20 cellular contexts compared by ENCODE assay signal in the genomic region with DNA sequence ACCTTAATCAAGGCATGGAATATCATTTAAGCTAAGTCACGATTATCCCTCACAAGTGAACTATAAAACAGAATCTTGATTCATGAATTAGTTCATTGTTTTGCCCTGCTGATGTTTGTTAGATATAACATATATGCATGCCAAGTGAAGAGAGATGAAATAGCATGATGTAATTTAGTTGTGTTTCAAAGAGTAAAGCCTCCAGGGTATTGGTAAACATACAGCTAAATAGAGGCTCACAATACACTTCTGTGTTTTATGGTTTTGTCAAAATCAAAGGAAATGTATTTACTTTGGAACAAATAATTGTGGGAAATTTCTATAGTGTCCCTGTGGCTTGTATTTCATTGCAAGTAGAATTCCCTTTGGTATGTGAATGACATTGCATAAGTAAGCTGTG.
DNase-seq lines count a peak whose midpoint lies in the region; ATAC-seq, FAIRE-seq and TF ChIP-seq lines count a peak whose summit lies in the region.
"Had no signal": no experiment of that assay in that cellular context is flagged by ENCODE, and none has a peak within 500 bp of the region (broad histone marks: within the 10 kb centered on the region; RNA-seq: fewer than 3 reads in every experiment).

No MANE protein-coding gene starts in this region.

- TF ChIP-seq CTCF in HEK293 (tag by site-specific recombination; IDR thresholded peaks at IDR 0.05): no peak
- TF ChIP-seq CTCF in K562 (IDR thresholded peaks at IDR 0.05 in 2 of 3, conservative IDR thresholded peaks at IDR 0.05 in 1 of 3; ENCODE audit: insufficient read depth in 2 of 3, low read depth in 1 of 3, low read length in 3 of 3): no peak

- no peak for TF ChIP-seq RAD21 in K562 (CRISPR knock-in tag; conservative IDR thresholded peaks at IDR 0.05 in 1 of 2, IDR thresholded peaks at IDR 0.05 in 1 of 2)

- ATAC-seq in K562 (no peak), HG02623 (IDR thresholded peaks at IDR 0.05; ENCODE audit: unreplicated experiment) (no peak), HG03378 (IDR thresholded peaks at IDR 0.05; ENCODE audit: unreplicated experiment) (no peak)
- ATAC-seq: CD8-positive, alpha-beta T cell had no signal

- no peak for TF ChIP-seq EP300 in K562 (IDR thresholded peaks at IDR 0.05; ENCODE audit: low read length)

- no peak overlapping the region for H3K27ac ChIP-seq in HEK293 (ENCODE audit: extremely low read depth, low read depth, low read length)
- no peak overlapping the region for H3K27ac ChIP-seq in K562 (ENCODE audit: extremely low read depth, low read depth, low read length)
- H3K27ac ChIP-seq: BLaER1, C4-2B, GM23248 had no signal

- no peaks in the 10 kb centered on the region for H3K79me2 ChIP-seq in K562 (ENCODE audit: control insufficient read depth, insufficient read depth, low read length)

- no peaks in the 10 kb centered on the region for H4K20me1 ChIP-seq in K562 (replicated peaks; ENCODE audit: control insufficient read depth, insufficient read depth, low read length)
- H4K20me1 ChIP-seq: BLaER1 had no signal

- H3K9me3 ChIP-seq in HEK293 (ENCODE audit: control insufficient read depth, insufficient read depth, low read depth, low read length) (no peaks in the 10 kb centered on the region), K562 (replicated peaks; ENCODE audit: control insufficient read depth, insufficient read depth, low read depth, low read length) (no peaks in the 10 kb centered on the region)
- H3K9me3 ChIP-seq: HAP-1 had no signal

- H3K4me1 ChIP-seq in HEK293 (ENCODE audit: control insufficient read depth, insufficient read depth, low read length): no peaks in the 10 kb centered on the region; the same call in 1 of the 2 replicates
- no peaks in the 10 kb centered on the region for H3K4me1 ChIP-seq in K562 (replicated peaks in 1 of 2; ENCODE audit: control insufficient read depth in 2 of 2, insufficient read depth in 2 of 2, low read length in 2 of 2)
- H3K4me1 ChIP-seq: BLaER1, Caco-2 had no signal

- no peak overlapping the region for H3K4me3 ChIP-seq in HEK293 (ENCODE audit: low read depth, low read length)
- H3K4me3 ChIP-seq in K562: no peak overlapping the region
- H3K4me3 ChIP-seq: BLaER1, GM23248, HAP-1 had no signal

- BruUV-seq in K562 (replicated peaks; lab: Mats Ljungman, UMichigan): no TSS peak

- no peak overlapping the region for H3K4me2 ChIP-seq in K562 (ENCODE audit: insufficient read depth, low read length)
- H3K4me2 ChIP-seq: BLaER1 had no signal

- peak; percentile 69 for DNase-seq in SK-MEL-5 (ENCODE audit: low read depth, low spot score)
- no peak for DNase-seq in K562 (ENCODE audit: extremely low read depth in 1 of 4, low spot score in 3 of 4)
- DNase-seq in activated CD8-positive, alpha-beta memory T cell treated with anti-CD3 and anti-CD28 coated beads, Interleukin-2, amount 50 U/mL, for 4 hours: no peak
- DNase-seq: Caco-2; CD4-positive, CD25-positive, alpha-beta regulatory T cell; CD8-positive, alpha-beta T cell; DMS153; DND-41; GM23248 had no signal

- peak; percentile 46 for FAIRE-seq in K562 (lab: Jason Lieb, UNC)
- FAIRE-seq: A204.1, G401.6, GM12892, GM19239, H54 had no signal

- no peak overlapping the region for H2AFZ ChIP-seq in K562 (ENCODE audit: low read depth, low read length)
- H2AFZ ChIP-seq: GM23248 had no signal

- intact Hi-C loops in K562 (cut with micrococcal nuclease): no loop called here

- in situ Hi-C loops in SK-MEL-5 (cut with HindIII; ENCODE audit: low pct_unique_long_range_greater_than_20kb, low sequenced_read_pairs) (no loop called here), K562 (cut with MboI) (no loop called here)

- H3K27me3 ChIP-seq in K562 (ENCODE audit: control insufficient read depth in 2 of 2, insufficient read depth in 2 of 2, low read length in 2 of 2): no peaks in the 10 kb centered on the region
- H3K27me3 ChIP-seq: BLaER1 had no signal

- CTCF ChIA-PET in HEK293 (lab: Yijun Ruan, JAX): no interaction called here
- CTCF ChIA-PET in K562 (lab: Yijun Ruan, JAX; ENCODE audit: low intra/inter-chr PET ratio): no interaction called here

- H3K36me3 ChIP-seq in HEK293 (ENCODE audit: control insufficient read depth in 2 of 2, insufficient read depth in 1 of 2, low read length in 2 of 2): no peaks in the 10 kb centered on the region
- no peaks in the 10 kb centered on the region for H3K36me3 ChIP-seq in K562 (ENCODE audit: control insufficient read depth, insufficient read depth, low read length)
- H3K36me3 ChIP-seq: BLaER1, HAP-1 had no signal

- no peak overlapping the region for H3K9ac ChIP-seq in K562 (ENCODE audit: insufficient read depth in 1 of 2, low read depth in 2 of 2, low read length in 2 of 2)
- H3K9ac ChIP-seq: BLaER1, GM23248 had no signal

- WGBS in K562 (ENCODE audit: insufficient coverage, low coverage, missing lambda C conversion rate): 6% methylated on average over 1 of the region's 1 CpG

- no peaks in the 10 kb centered on the region for H3K9me1 ChIP-seq in K562 (ENCODE audit: control insufficient read depth, insufficient read depth, low read length)

- no peak for TF ChIP-seq POLR2A in K562 (conservative IDR thresholded peaks at IDR 0.05)

- POLR2A ChIA-PET in HEK293 (lab: Yijun Ruan, JAX) (no interaction called here), K562 (lab: Yijun Ruan, JAX) (no interaction called here)

TF ChIP-seq in HEK293, 187 proteins besides CTCF, POLR2A, EP300 and RAD21 (continues in another document):
- TF ChIP-seq ZFP69B (tag by site-specific recombination; IDR thresholded peaks at IDR 0.05) (no peak), ZNF248 (tag by site-specific recombination; IDR thresholded peaks at IDR 0.05) (no peak), IKZF3 (tag by site-specific recombination; IDR thresholded peaks at IDR 0.05) (no peak), ZNF391 (tag by site-specific recombination; IDR thresholded peaks at IDR 0.05; ENCODE audit: borderline replicate concordance, low read depth) (no peak), ZNF175 (tag by site-specific recombination; IDR thresholded peaks at IDR 0.05) (no peak), ZNF510 (tag by site-specific recombination; IDR thresholded peaks at IDR 0.05; ENCODE audit: insufficient replicate concordance) (no peak), ZNF335 (tag by site-specific recombination; conservative IDR thresholded peaks at IDR 0.05) (0 out of 2 replicates have a peak, but pooled peaks have one; percentile 3), ZNF274 (IDR thresholded peaks at IDR 0.05; ENCODE audit: low read length) (no peak), ZNF274 (tag by site-specific recombination; IDR thresholded peaks at IDR 0.05; ENCODE audit: borderline replicate concordance) (no peak), ZNF354C (tag by site-specific recombination; IDR thresholded peaks at IDR 0.05; ENCODE audit: borderline replicate concordance, low read depth) (no peak), ZNF140 (tag by site-specific recombination; IDR thresholded peaks at IDR 0.05) (no peak), ZBTB20 (tag by site-specific recombination; IDR thresholded peaks at IDR 0.05) (no peak)
- TF ChIP-seq, protein P1, sequence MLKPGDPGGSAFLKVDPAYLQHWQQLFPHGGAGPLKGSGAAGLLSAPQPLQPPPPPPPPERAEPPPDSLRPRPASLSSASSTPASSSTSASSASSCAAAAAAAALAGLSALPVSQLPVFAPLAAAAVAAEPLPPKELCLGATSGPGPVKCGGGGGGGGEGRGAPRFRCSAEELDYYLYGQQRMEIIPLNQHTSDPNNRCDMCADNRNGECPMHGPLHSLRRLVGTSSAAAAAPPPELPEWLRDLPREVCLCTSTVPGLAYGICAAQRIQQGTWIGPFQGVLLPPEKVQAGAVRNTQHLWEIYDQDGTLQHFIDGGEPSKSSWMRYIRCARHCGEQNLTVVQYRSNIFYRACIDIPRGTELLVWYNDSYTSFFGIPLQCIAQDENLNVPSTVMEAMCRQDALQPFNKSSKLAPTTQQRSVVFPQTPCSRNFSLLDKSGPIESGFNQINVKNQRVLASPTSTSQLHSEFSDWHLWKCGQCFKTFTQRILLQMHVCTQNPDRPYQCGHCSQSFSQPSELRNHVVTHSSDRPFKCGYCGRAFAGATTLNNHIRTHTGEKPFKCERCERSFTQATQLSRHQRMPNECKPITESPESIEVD (tag by site-specific recombination; IDR thresholded peaks at IDR 0.05): peak; percentile 41

TF ChIP-seq in K562, 482 proteins besides CTCF, POLR2A, EP300 and RAD21:
- TF ChIP-seq, protein P2, sequence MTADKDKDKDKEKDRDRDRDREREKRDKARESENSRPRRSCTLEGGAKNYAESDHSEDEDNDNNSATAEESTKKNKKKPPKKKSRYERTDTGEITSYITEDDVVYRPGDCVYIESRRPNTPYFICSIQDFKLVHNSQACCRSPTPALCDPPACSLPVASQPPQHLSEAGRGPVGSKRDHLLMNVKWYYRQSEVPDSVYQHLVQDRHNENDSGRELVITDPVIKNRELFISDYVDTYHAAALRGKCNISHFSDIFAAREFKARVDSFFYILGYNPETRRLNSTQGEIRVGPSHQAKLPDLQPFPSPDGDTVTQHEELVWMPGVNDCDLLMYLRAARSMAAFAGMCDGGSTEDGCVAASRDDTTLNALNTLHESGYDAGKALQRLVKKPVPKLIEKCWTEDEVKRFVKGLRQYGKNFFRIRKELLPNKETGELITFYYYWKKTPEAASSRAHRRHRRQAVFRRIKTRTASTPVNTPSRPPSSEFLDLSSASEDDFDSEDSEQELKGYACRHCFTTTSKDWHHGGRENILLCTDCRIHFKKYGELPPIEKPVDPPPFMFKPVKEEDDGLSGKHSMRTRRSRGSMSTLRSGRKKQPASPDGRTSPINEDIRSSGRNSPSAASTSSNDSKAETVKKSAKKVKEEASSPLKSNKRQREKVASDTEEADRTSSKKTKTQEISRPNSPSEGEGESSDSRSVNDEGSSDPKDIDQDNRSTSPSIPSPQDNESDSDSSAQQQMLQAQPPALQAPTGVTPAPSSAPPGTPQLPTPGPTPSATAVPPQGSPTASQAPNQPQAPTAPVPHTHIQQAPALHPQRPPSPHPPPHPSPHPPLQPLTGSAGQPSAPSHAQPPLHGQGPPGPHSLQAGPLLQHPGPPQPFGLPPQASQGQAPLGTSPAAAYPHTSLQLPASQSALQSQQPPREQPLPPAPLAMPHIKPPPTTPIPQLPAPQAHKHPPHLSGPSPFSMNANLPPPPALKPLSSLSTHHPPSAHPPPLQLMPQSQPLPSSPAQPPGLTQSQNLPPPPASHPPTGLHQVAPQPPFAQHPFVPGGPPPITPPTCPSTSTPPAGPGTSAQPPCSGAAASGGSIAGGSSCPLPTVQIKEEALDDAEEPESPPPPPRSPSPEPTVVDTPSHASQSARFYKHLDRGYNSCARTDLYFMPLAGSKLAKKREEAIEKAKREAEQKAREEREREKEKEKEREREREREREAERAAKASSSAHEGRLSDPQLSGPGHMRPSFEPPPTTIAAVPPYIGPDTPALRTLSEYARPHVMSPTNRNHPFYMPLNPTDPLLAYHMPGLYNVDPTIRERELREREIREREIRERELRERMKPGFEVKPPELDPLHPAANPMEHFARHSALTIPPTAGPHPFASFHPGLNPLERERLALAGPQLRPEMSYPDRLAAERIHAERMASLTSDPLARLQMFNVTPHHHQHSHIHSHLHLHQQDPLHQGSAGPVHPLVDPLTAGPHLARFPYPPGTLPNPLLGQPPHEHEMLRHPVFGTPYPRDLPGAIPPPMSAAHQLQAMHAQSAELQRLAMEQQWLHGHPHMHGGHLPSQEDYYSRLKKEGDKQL (CRISPR knock-in tag; IDR thresholded peaks at IDR 0.05; ENCODE audit: borderline replicate concordance): no peak
- TF ChIP-seq ZNF699 (CRISPR knock-in tag; IDR thresholded peaks at IDR 0.05; ENCODE audit: insufficient replicate concordance) (no peak), ZNF316 (IDR thresholded peaks at IDR 0.05) (no peak)
TF ChIP-seq in K562: peak in this region for 0.
